Comparison of ENCODE assay signal across 17 cellular contexts in the genomic region with DNA sequence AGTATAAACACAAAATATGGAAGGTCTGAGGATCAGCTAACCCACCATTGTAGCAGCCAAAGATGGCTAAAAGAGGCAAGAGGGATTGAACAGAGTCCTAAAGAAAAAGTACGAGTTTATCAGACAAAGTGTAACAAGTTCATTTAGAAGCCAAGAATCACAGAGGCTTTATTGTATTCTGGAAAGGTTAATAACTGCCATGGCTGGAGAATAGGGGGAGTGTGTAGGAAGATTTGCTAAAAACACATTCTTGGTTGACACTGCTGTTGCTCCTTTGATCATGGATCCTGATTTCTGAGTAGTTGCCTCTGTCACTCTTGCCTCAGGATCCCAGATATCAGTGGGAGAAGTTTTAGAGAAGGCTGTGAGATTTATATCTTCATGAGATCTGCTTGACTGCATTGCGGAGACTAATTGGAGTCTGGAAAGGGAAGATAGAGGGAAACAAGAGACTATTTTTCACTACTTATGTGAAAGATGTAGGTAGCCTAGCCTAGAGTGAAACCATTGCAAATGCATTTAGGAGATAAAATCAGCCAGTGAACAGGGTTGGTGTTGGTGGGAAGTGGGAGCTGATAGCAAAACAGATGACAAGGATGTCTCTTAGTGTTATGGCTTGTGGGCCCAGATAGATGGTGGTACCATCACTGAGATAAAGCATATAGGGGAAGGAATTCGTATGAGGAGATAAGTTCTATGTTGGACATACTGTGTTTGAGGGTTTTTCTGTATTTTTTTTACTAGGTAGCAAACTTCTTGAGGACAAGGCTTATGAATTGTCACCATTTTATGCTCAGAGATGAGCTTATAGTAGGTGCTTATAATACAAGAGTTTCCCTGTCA.
"Had no signal": no experiment of that assay in that cellular context is flagged by ENCODE, and none has a peak within 500 bp of the region (broad histone marks: within the 10 kb centered on the region; RNA-seq: fewer than 3 reads in every experiment).

No MANE protein-coding gene starts in this region.

- H2AFZ ChIP-seq: parathyroid adenoma had no signal

- ATAC-seq: activated T-cell treated with anti-CD3 and anti-CD28 coated beads, Interleukin-2, amount 50 U/mL, for 4 hours; left lung had no signal

- H3K4me3 ChIP-seq: breast epithelium, dorsolateral prefrontal cortex, esophagus muscularis mucosa, left lung, stomach, thyroid gland, uterus had no signal

- H3K4me3 Mint-ChIP-seq: activated naive CD8-positive, alpha-beta T cell; activated T-cell treated with anti-CD3 and anti-CD28 coated beads, Interleukin-2, amount 50 U/mL, for 4 hours; neural crest cell; T-helper 1 cell treated with Interleukin-12 subunit alpha and Interleukin-12 subunit beta and Interleukin-4 antibody, amounts not matched to agents 30 μg/mL and 1 μg/mL, for 36 hours had no signal

- H3K27me3 ChIP-seq: breast epithelium, dorsolateral prefrontal cortex, esophagus muscularis mucosa, left lung, stomach, thyroid gland, uterus had no signal

- H3K9me3 Mint-ChIP-seq: neural crest cell had no signal

- H3K36me3 ChIP-seq: breast epithelium, esophagus muscularis mucosa, left lung, stomach, thyroid gland, uterus had no signal

- H3K27ac ChIP-seq: breast epithelium, dorsolateral prefrontal cortex, esophagus muscularis mucosa, left lung, parathyroid adenoma, stomach, thyroid gland, uterus had no signal

- H3K79me2 ChIP-seq: parathyroid adenoma had no signal

- H3K27me3 Mint-ChIP-seq: activated naive CD8-positive, alpha-beta T cell had no signal

- H3K36me3 Mint-ChIP-seq: activated naive CD8-positive, alpha-beta T cell had no signal

- DNase-seq: activated CD4-positive, alpha-beta T cell treated with anti-CD3 and anti-CD28 coated beads, Interleukin-2, amount 50 U/mL, for 4 hours; activated effector memory CD4-positive, alpha-beta T cell treated with anti-CD3 and anti-CD28 coated beads, Interleukin-2, amount 50 U/mL, for 16 hours; activated T-cell treated with anti-CD3 and anti-CD28 coated beads, Interleukin-2, amount 50 U/mL, for 4 hours; amygdala; dorsolateral prefrontal cortex; glutamatergic neuron; left lung; stimulated activated CD4-positive, alpha-beta T cell treated with anti-CD3 and anti-CD28 coated beads, Interleukin-4, amount 100 ng/mL, for 4 hours; stomach; thyroid gland; uterus had no signal

- H3K4me1 ChIP-seq: breast epithelium, parathyroid adenoma, uterus had no signal

- H3K27ac Mint-ChIP-seq: activated naive CD8-positive, alpha-beta T cell; T-helper 1 cell treated with Interleukin-12 subunit alpha and Interleukin-12 subunit beta and Interleukin-4 antibody, amounts not matched to agents 30 μg/mL and 1 μg/mL, for 36 hours had no signal

- H3K9ac ChIP-seq: parathyroid adenoma had no signal

- H3K9me3 ChIP-seq: breast epithelium, esophagus muscularis mucosa, left lung, stomach, thyroid gland, uterus had no signal
